23 cellular contexts compared by ENCODE assay signal in the genomic region with DNA sequence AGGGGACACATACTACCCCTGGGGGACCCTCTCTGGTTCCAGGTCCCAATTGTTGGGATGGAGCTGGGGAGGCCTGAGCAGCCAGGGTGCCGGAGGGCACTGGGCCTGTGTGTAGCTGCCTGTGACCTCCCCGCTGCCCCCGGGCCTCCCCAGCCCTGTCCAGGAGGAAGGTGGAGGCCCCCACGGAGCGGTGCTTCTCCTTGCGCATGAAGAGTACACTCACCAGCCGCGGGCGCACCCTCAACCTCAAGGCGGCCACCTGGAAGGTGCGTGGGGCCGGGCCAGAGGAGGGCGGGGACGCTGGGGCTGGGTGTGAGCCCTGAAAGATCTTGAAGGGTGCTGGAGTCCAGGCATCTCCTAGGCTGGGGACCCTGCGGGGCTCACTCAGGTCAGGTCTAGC. TPM values are rescaled to one million over a fixed set of nuclear protein-coding genes. Genes with fewer than 3 reads are reported as not detected.
"Had no signal": no experiment of that assay in that cellular context is flagged by ENCODE, and none has a peak within 500 bp of the region (broad histone marks: within the 10 kb centered on the region; RNA-seq: fewer than 3 reads in every experiment).

No MANE protein-coding gene starts in this region.

- ATAC-seq: HepG2 had no signal

- DNase-seq: IMR-90, Karpas-422, KG1, MG63, NCI-H1092 treated with DMSO at 0.1 percent for 48 hours, NCI-H1436, NCI-H187, NCI-H2029, NCI-H2081 treated with DMSO at 0.1 percent for 48 hours, NCI-H2171, NCI-H226, NCI-H446, NCI-H510A, NCI-H524 treated with DMSO at 0.1 percent for 48 hours, NCI-H69, NCI-H774, Right ventricle myocardium superior, RPMI8226, SIG-M5, SK-N-SH had no signal

- H3K27me3 ChIP-seq: MG63 had no signal

- H3K4me3 ChIP-seq: MG63 had no signal

- H3K36me3 ChIP-seq: MG63 had no signal

RNA-seq across cellular contexts. Expression of gene HIF3A, which starts 11.7 kb away (rescaled TPM):
- total RNA-seq: HT1080, IMR-90, SK-MEL-5 had no signal
